Comparison of ENCODE assay signal across 23 cellular contexts in the genomic region with DNA sequence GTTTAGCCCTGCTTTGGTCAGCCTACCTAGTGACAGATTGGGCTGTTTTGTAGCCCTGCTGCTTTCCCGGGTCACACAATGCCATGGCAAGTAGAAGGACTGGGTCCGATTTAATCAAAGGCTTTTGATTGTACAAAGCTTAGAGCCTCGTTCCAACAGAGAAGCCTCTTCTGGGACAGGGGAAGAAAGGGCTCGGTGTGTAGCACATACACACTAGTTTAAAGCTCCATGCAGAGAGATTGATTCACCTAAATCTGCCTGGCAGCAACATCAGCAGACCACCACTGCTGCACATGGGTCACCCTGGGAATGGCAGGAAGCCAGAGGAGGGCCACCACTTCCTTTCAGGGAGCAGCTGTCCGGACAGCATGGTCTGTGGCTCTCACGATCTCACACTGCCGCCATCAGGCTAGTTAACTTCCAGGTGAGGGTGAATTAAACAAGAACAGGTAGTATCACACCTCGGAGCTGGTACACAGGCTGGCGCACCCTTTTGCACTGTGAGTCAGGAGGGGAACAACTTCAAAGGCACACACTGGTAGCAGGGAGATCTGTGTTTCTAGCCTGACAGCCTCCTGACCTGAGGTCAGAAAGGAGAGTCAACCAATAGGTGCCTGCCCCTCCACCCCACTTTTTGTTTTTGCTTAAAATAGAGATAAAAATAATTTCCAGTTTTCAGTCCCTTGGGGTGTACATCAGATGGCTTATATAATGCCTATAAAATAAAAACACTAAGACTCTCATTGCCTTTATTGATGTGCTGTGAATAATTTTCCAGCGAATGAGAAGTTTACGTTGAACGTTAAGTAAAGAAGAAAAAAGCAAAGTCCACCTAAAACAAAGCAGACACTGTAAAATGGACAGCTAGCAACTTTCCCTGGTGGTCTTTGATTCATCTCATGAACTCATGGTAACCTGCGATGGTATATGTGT.
DNase-seq lines count a peak whose midpoint lies in the region; ATAC-seq and TF ChIP-seq lines count a peak whose summit lies in the region.
"Had no signal": no experiment of that assay in that cellular context is flagged by ENCODE, and none has a peak within 500 bp of the region (broad histone marks: within the 10 kb centered on the region; RNA-seq: fewer than 3 reads in every experiment).

No MANE protein-coding gene starts in this region.

- no peak overlapping the region for H3K27ac ChIP-seq in caudate nucleus (ENCODE audit: low read depth, low read length)
- H3K27ac ChIP-seq: SK-N-MC had no signal

- H3K36me3 ChIP-seq in mucosa of descending colon (ENCODE audit: low read depth): no peaks in the 10 kb centered on the region

- H3K9me3 ChIP-seq in mucosa of descending colon: no peaks in the 10 kb centered on the region

- no peak for TF ChIP-seq CTCF in mucosa of descending colon (IDR thresholded peaks at IDR 0.05)

- peak; percentile 98 for ATAC-seq in mucosa of descending colon
- ATAC-seq: activated CD8-positive, alpha-beta memory T cell treated with anti-CD3 and anti-CD28 coated beads, Interleukin-2, amount 10 ng/mL, durations not matched to agents 7 days and 5 days; activated T-helper 17 cell treated with anti-CD3 and anti-CD28 coated beads, Interleukin-2, amount 50 U/mL, for 72 hours had no signal

- DNase-seq in NCI-H146 (lab: John Stamatoyannopoulos, UW): peak; percentile 5
- no peak for DNase-seq in NCI-H146 treated with DMSO at 0.1 percent for 48 hours (lab: John Stamatoyannopoulos, UW; ENCODE audit: unreplicated experiment)
- peak; percentile 25 for DNase-seq in HT-29 (ENCODE audit: low spot score)
- peak; percentile 65 for DNase-seq in SW480 (ENCODE audit: low spot score)
- peak; percentile 54 to 63 (median 58) for DNase-seq in mucosa of descending colon
- DNase-seq in caudate nucleus (lab: John Stamatoyannopoulos, UW): no peak
- DNase-seq in iPS-NIHi11 (ENCODE audit: low spot score): no peak
- no peak for DNase-seq in activated CD8-positive, alpha-beta memory T cell treated with anti-CD3 and anti-CD28 coated beads for 24 hours
- DNase-seq: 8988T; activated CD8-positive, alpha-beta memory T cell treated with anti-CD3 and anti-CD28 coated beads, Interleukin-2, amount 10 ng/mL, durations not matched to agents 7 days and 5 days; C1 segment of cervical spinal cord; cortex of kidney; foreskin fibroblast; hippocampal formation; kidney; NCI-H1048; NCI-H2081; OCI-M1; stimulated activated CD4-positive, alpha-beta T cell treated with anti-CD3 and anti-CD28 coated beads, Interleukin-4, amount 100 ng/mL, for 4 hours; substantia nigra; T1000 had no signal

- intact Hi-C loops in mucosa of descending colon (cut with DNase I, micrococcal nuclease): no loop called here

- H3K4me1 ChIP-seq in mucosa of descending colon (ENCODE audit: low read depth): no peaks in the 10 kb centered on the region

- H3K4me3 ChIP-seq in mucosa of descending colon: no peak overlapping the region
- H3K4me3 ChIP-seq: SK-N-MC had no signal

Comparison
In these comparisons a context has a peak if more than half of its experiments do, and no peak if none do; other contexts are left out.
1. DNase-seq: peak in NCI-H146 (single experiment), HT-29 (single experiment), SW480 (single experiment) and mucosa of descending colon (3 of 3); none in NCI-H146 treated with DMSO at 0.1 percent for 48 hours (single experiment), caudate nucleus (0 of 61), iPS-NIHi11 (single experiment) and activated CD8-positive, alpha-beta memory T cell treated with anti-CD3 and anti-CD28 coated beads for 24 hours (single experiment).